ENCODE assay signal across 10 cellular contexts in the genomic region with DNA sequence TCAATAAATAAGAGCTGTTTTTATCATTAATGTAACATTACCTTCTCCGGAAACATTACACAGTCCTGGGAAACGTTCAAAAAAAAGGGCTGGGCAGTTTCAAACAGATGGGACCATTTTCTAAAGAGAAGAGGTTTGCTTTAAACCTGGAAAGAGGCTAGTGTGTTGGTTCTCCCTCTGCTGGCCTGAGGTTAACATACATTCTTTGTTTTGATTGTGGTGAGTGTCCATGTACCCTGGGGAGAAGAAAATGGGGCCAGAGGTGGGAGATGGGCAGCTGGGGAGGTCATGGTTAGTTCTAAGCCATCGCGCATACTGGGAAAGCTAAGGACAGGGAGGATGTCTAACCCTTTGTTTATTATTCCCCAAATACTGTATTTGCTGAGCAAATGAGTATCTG.
DNase-seq lines count a peak whose midpoint lies in the region; ATAC-seq and TF ChIP-seq lines count a peak whose summit lies in the region.
"Had no signal": no experiment of that assay in that cellular context is flagged by ENCODE, and none has a peak within 500 bp of the region (broad histone marks: within the 10 kb centered on the region; RNA-seq: fewer than 3 reads in every experiment).

No MANE protein-coding gene starts in this region.

- H3K27me3 ChIP-seq in uterus, result no peaks in the 10 kb centered on the region
- H3K27me3 ChIP-seq: BLaER1, sigmoid colon had no signal

- ATAC-seq in left cardiac atrium (peak; percentile 58 to 60), GM19455 (IDR thresholded peaks at IDR 0.05; ENCODE audit: unreplicated experiment) (no peak)

- intact Hi-C loops in left cardiac atrium (cut with DNase I), result no loop called here
- intact Hi-C loops in uterus (cut with DNase I; ENCODE audit: low total_unique reads), result no loop called here

- DNase-seq in SKM-1 treated with dmso at 0.1 percent for 144 hours (lab: John Stamatoyannopoulos, UW; ENCODE audit: unreplicated experiment) (peak; percentile 15), SKM-1 (lab: John Stamatoyannopoulos, UW; ENCODE audit: unreplicated experiment) (no peak), left cardiac atrium (no peak), superior temporal gyrus (ENCODE audit: extremely low spot score) (peak; percentile 64), NCI-H1105 (lab: John Stamatoyannopoulos, UW) (no peak), uterus (no peak)
- DNase-seq: sigmoid colon had no signal

- H3K27ac ChIP-seq in VCaP (peak overlapping the region; percentile 13; the same call in 1 of the 2 replicates), uterus (no peak overlapping the region)
- H3K27ac ChIP-seq: BLaER1, sigmoid colon had no signal

- no peaks in the 10 kb centered on the region for H3K4me1 ChIP-seq in uterus
- H3K4me1 ChIP-seq: BLaER1 had no signal

- no peaks in the 10 kb centered on the region for H3K9me3 ChIP-seq in uterus
- H3K9me3 ChIP-seq: BLaER1, sigmoid colon had no signal

- TF ChIP-seq CTCF in VCaP (conservative IDR thresholded peaks at IDR 0.05) (peak; percentile 68), uterus (IDR thresholded peaks at IDR 0.05) (no peak)

- TF ChIP-seq POLR2A in uterus (IDR thresholded peaks at IDR 0.05), result no peak

- H3K36me3 ChIP-seq in uterus, result no peaks in the 10 kb centered on the region
- H3K36me3 ChIP-seq: BLaER1, sigmoid colon had no signal

- H3K4me3 ChIP-seq in uterus, result no peak overlapping the region
- H3K4me3 ChIP-seq: BLaER1, sigmoid colon had no signal

Comparison
In these comparisons a context has a peak if more than half of its experiments do, and no peak if none do; other contexts are left out.
1. DNase-seq: peak in SKM-1 treated with dmso at 0.1 percent for 144 hours (single experiment) and superior temporal gyrus (single experiment); none in SKM-1 (single experiment), left cardiac atrium (single experiment), NCI-H1105 (single experiment) and uterus (0 of 2).